14 cellular contexts compared by ENCODE assay signal in the genomic region with DNA sequence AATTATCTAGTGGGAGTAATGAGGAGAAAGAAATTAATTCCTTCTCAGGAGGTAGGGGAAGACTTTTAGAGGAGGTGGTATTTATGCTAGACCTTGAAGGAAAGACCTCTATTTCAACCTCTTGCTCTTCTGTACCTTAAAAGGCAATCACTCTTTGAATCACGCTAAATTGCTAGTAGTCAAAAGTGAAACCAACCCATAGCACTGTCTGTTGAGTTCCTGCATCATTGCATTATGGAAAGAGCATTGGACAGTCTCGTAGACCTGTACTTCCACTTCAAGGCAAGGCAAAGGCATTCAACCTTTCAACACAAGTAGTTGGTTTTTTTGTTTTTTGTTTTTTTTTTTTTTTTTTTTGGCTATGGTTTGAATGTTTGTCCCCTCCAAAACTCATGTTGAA.
DNase-seq lines count a peak whose midpoint lies in the region; ATAC-seq and TF ChIP-seq lines count a peak whose summit lies in the region.
"Had no signal": no experiment of that assay in that cellular context is flagged by ENCODE, and none has a peak within 500 bp of the region (broad histone marks: within the 10 kb centered on the region; RNA-seq: fewer than 3 reads in every experiment).

No MANE protein-coding gene starts in this region.

- H3K4me3 ChIP-seq in DND-41 (ENCODE audit: low read depth in 1 of 2, low read length in 2 of 2) (no peak overlapping the region), vagina (no peak overlapping the region)

- peak; percentile 79 for ATAC-seq in DND-41 (ENCODE audit: insufficient read depth, low read depth)
- peak; percentile 34 for ATAC-seq in left lobe of liver
- ATAC-seq in HG02840 (IDR thresholded peaks at IDR 0.05; ENCODE audit: low FRiP score, unreplicated experiment), result no peak
- ATAC-seq: PC-3 had no signal

- no peak for TF ChIP-seq POLR2A in vagina (IDR thresholded peaks at IDR 0.05)

- intact Hi-C loops in vagina (cut with DNase I), result no loop called here

- H3K36me3 ChIP-seq in DND-41 (ENCODE audit: insufficient read depth, low read length) (no peaks in the 10 kb centered on the region), vagina (no peaks in the 10 kb centered on the region)

- DNase-seq in DND-41, result no peak
- DNase-seq in H4 (ENCODE audit: low spot score), result peak; percentile 23
- peak; percentile 8 for DNase-seq in NCI-H2029 treated with DMSO at 0.1 percent for 48 hours (lab: John Stamatoyannopoulos, UW)
- no peak for DNase-seq in left lobe of liver (ENCODE audit: low spot score)
- no peak for DNase-seq in vagina (ENCODE audit: extremely low spot score in 2 of 2)
- DNase-seq in Ammon's horn (ENCODE audit: low spot score), result no peak
- DNase-seq: ACHN, EL, HFFc6, NCI-H1105, NCI-H510A, NCI-H748 treated with DMSO at 0.1 percent for 48 hours, PC-3 had no signal

- no peaks in the 10 kb centered on the region for H3K9me3 ChIP-seq in DND-41 (ENCODE audit: insufficient read depth, low read length, severe bottlenecking)
- H3K9me3 ChIP-seq in vagina, result no peaks in the 10 kb centered on the region

- no peaks in the 10 kb centered on the region for H3K27me3 ChIP-seq in DND-41 (ENCODE audit: insufficient read depth, low read length, poor library complexity)
- H3K27me3 ChIP-seq in vagina, result no peaks in the 10 kb centered on the region

- H3K4me1 ChIP-seq in DND-41 (ENCODE audit: insufficient read depth, low read length), result peaks cover 16% of the 10 kb centered on the region
- no peaks in the 10 kb centered on the region for H3K4me1 ChIP-seq in vagina

- 0 out of 2 replicates have a peak overlapping the region, but pooled peaks have one; percentile 15 for H3K27ac ChIP-seq in DND-41 (ENCODE audit: low read length)
- no peak overlapping the region for H3K27ac ChIP-seq in vagina

- H3K9ac ChIP-seq in DND-41 (ENCODE audit: low read depth, low read length), result no peak overlapping the region

- H3K79me2 ChIP-seq in DND-41 (ENCODE audit: insufficient read depth, low read length), result no peaks in the 10 kb centered on the region

- TF ChIP-seq CTCF in DND-41 (IDR thresholded peaks at IDR 0.05; ENCODE audit: borderline replicate concordance, extremely low read depth, low read length, poor library complexity, severe bottlenecking), result no peak
- no peak for TF ChIP-seq CTCF in vagina (IDR thresholded peaks at IDR 0.05)

- no peaks in the 10 kb centered on the region for H4K20me1 ChIP-seq in DND-41 (ENCODE audit: insufficient read depth, low read length)

- peak overlapping the region; percentile 47 for H2AFZ ChIP-seq in DND-41 (ENCODE audit: low read depth, low read length)

- H3K4me2 ChIP-seq in DND-41 (ENCODE audit: insufficient read depth, low read length), result peak overlapping the region; percentile 46; the same call in 1 of the 2 replicates

Comparison
In these comparisons a context has a peak if more than half of its experiments do, and no peak if none do; other contexts are left out.
1. DNase-seq: peak in H4 (single experiment) and NCI-H2029 treated with DMSO at 0.1 percent for 48 hours (single experiment); none in DND-41 (single experiment), left lobe of liver (single experiment), vagina (0 of 2) and Ammon's horn (single experiment).